14 cellular contexts compared by ENCODE assay signal in genomic region chr7:121286742-121287699, GRCh38. TPM values are rescaled to one million over a fixed set of nuclear protein-coding genes. Genes with fewer than 3 reads are reported as not detected.
DNase-seq lines count a peak whose midpoint lies in the region; ATAC-seq, FAIRE-seq and TF ChIP-seq lines count a peak whose summit lies in the region.
"Had no signal": no experiment of that assay in that cellular context is flagged by ENCODE, and none has a peak within 500 bp of the region (broad histone marks: within the 10 kb centered on the region; RNA-seq: fewer than 3 reads in every experiment).

No MANE protein-coding gene starts in this region.

- no peaks in the 10 kb centered on the region for H4K20me1 ChIP-seq in astrocyte (ENCODE audit: insufficient read depth, low read length)

- peaks cover 13% of the 10 kb centered on the region for H3K4me1 ChIP-seq in astrocyte (ENCODE audit: insufficient read depth, low read length)
- H3K4me1 ChIP-seq: adrenal gland, transverse colon had no signal

- no peaks in the 10 kb centered on the region for H3K36me3 ChIP-seq in astrocyte (ENCODE audit: insufficient read depth, low read length)
- H3K36me3 ChIP-seq: adrenal gland, transverse colon had no signal

- H2AFZ ChIP-seq in astrocyte (ENCODE audit: low read depth, low read length) = no peak overlapping the region

- no peaks in the 10 kb centered on the region for H3K36me3 Mint-ChIP-seq in activated CD4-positive, alpha-beta T cell treated with anti-CD3 and anti-CD28 coated beads for 36 hours (ENCODE audit: low read depth)
- peaks cover 12% of the 10 kb centered on the region for H3K36me3 Mint-ChIP-seq in astrocyte (ENCODE audit: low read depth, unreplicated experiment)
- H3K36me3 Mint-ChIP-seq in stimulated activated memory B cell treated with anti-CD40 and anti-IgM and Interleukin-4, amounts not matched to agents 10 μg/mL and 1 μg/mL and 100 μg/mL, for 72 hours = peaks cover 56% of the 10 kb centered on the region

- no peak overlapping the region for H3K9ac ChIP-seq in astrocyte (ENCODE audit: low read length)

- peaks cover 14% of the 10 kb centered on the region for H3K4me1 Mint-ChIP-seq in activated CD4-positive, alpha-beta T cell treated with anti-CD3 and anti-CD28 coated beads for 36 hours
- peaks cover 16% of the 10 kb centered on the region for H3K4me1 Mint-ChIP-seq in astrocyte (ENCODE audit: low read depth, unreplicated experiment)
- H3K4me1 Mint-ChIP-seq in stimulated activated memory B cell treated with anti-CD40 and anti-IgM and Interleukin-4, amounts not matched to agents 10 μg/mL and 1 μg/mL and 100 μg/mL, for 72 hours = peaks cover 21% of the 10 kb centered on the region

- CTCF ChIA-PET in activated CD4-positive, alpha-beta T cell treated with anti-CD3 and anti-CD28 coated beads for 36 hours (lab: Charles Lee) = no interaction called here

- H3K4me2 ChIP-seq in astrocyte (ENCODE audit: low read length) = peak overlapping the region; percentile 38

- peak; percentile 80 for ATAC-seq in activated CD4-positive, alpha-beta T cell treated with anti-CD3 and anti-CD28 coated beads for 36 hours
- ATAC-seq in stimulated activated memory B cell treated with anti-CD40 and anti-IgM and Interleukin-4, amounts not matched to agents 10 μg/mL and 1 μg/mL and 100 μg/mL, for 72 hours = peak; percentile 43
- ATAC-seq in Right ventricle myocardium inferior (no peak), HG03159 (IDR thresholded peaks at IDR 0.05; ENCODE audit: unreplicated experiment) (no peak)

- H3K4me3 ChIP-seq in astrocyte (ENCODE audit: insufficient read depth, low read depth, low read length) = no peak overlapping the region
- H3K4me3 ChIP-seq: adrenal gland, transverse colon had no signal

- no peaks in the 10 kb centered on the region for H3K79me2 ChIP-seq in astrocyte (ENCODE audit: insufficient read depth, low read length)

- POLR2A ChIA-PET in activated CD4-positive, alpha-beta T cell treated with anti-CD3 and anti-CD28 coated beads for 36 hours (lab: Charles Lee) = no interaction called here

- no peak for TF ChIP-seq CTCF in astrocyte (IDR thresholded peaks at IDR 0.05; ENCODE audit: insufficient read depth, low read depth, low read length)

- no peaks in the 10 kb centered on the region for H3K27me3 ChIP-seq in astrocyte (ENCODE audit: insufficient read depth, low read length)
- H3K27me3 ChIP-seq: adrenal gland, transverse colon had no signal

- no peak overlapping the region for H3K4me3 Mint-ChIP-seq in activated CD4-positive, alpha-beta T cell treated with anti-CD3 and anti-CD28 coated beads for 36 hours
- no peak overlapping the region for H3K4me3 Mint-ChIP-seq in astrocyte (ENCODE audit: unreplicated experiment)
- H3K4me3 Mint-ChIP-seq in stimulated activated memory B cell treated with anti-CD40 and anti-IgM and Interleukin-4, amounts not matched to agents 10 μg/mL and 1 μg/mL and 100 μg/mL, for 72 hours = no peak overlapping the region

- no peak for DNase-seq in activated CD4-positive, alpha-beta T cell treated with anti-CD3 and anti-CD28 coated beads for 36 hours
- no peak for DNase-seq in activated CD4-positive, alpha-beta T cell treated with anti-CD3 and anti-CD28 coated beads, Interleukin-2, amount 50 U/mL, for 4 hours
- peak; percentile 86 for DNase-seq in M059J (ENCODE audit: low read depth)
- DNase-seq in astrocyte (ENCODE audit: low read depth) = peak; percentile 70
- DNase-seq in Right ventricle myocardium inferior (ENCODE audit: missing footprints) = no peak
- no peak for DNase-seq in DMS79 treated with DMSO at 0.1 percent for 48 hours (lab: John Stamatoyannopoulos, UW)
- DNase-seq: adrenal gland, cortex of kidney, MM.1S, transverse colon had no signal

- peaks cover 24% of the 10 kb centered on the region for H3K9me3 Mint-ChIP-seq in activated CD4-positive, alpha-beta T cell treated with anti-CD3 and anti-CD28 coated beads for 36 hours (ENCODE audit: low read depth)
- peaks cover 18% of the 10 kb centered on the region for H3K9me3 Mint-ChIP-seq in astrocyte (ENCODE audit: unreplicated experiment)
- H3K9me3 Mint-ChIP-seq in stimulated activated memory B cell treated with anti-CD40 and anti-IgM and Interleukin-4, amounts not matched to agents 10 μg/mL and 1 μg/mL and 100 μg/mL, for 72 hours = peaks cover 28% of the 10 kb centered on the region

- H3K27ac ChIP-seq in astrocyte (ENCODE audit: low read depth, low read length) = no peak overlapping the region
- H3K27ac ChIP-seq: adrenal gland, transverse colon had no signal

- H3K9me3 ChIP-seq in astrocyte (ENCODE audit: insufficient read depth, low read depth, low read length) = peaks cover 8% of the 10 kb centered on the region

- intact Hi-C loops in activated CD4-positive, alpha-beta T cell treated with anti-CD3 and anti-CD28 coated beads for 36 hours (cut with DNase I, micrococcal nuclease) = no loop called here
- intact Hi-C loops in Right ventricle myocardium inferior (cut with DNase I) = no loop called here

- H3K27ac Mint-ChIP-seq in activated CD4-positive, alpha-beta T cell treated with anti-CD3 and anti-CD28 coated beads for 36 hours = peak overlapping the region; percentile 24
- peak overlapping the region; percentile 51 for H3K27ac Mint-ChIP-seq in astrocyte (ENCODE audit: unreplicated experiment)
- peak overlapping the region; percentile 70 for H3K27ac Mint-ChIP-seq in stimulated activated memory B cell treated with anti-CD40 and anti-IgM and Interleukin-4, amounts not matched to agents 10 μg/mL and 1 μg/mL and 100 μg/mL, for 72 hours

- H3K27me3 Mint-ChIP-seq in activated CD4-positive, alpha-beta T cell treated with anti-CD3 and anti-CD28 coated beads for 36 hours = peaks cover 11% of the 10 kb centered on the region
- no peaks in the 10 kb centered on the region for H3K27me3 Mint-ChIP-seq in astrocyte (ENCODE audit: low read depth, unreplicated experiment)
- no peaks in the 10 kb centered on the region for H3K27me3 Mint-ChIP-seq in stimulated activated memory B cell treated with anti-CD40 and anti-IgM and Interleukin-4, amounts not matched to agents 10 μg/mL and 1 μg/mL and 100 μg/mL, for 72 hours

- peak; percentile 43 for FAIRE-seq in astrocyte (lab: Jason Lieb, UNC)
- FAIRE-seq: GM12891 had no signal

RNA-seq across cellular contexts. Expression of gene WNT16, which starts 41.8 kb away (rescaled TPM):
- total RNA-seq in activated CD4-positive, alpha-beta T cell treated with anti-CD3 and anti-CD28 coated beads for 36 hours = not detected
- total RNA-seq in M059J (2014; rRNA removed; shearing (Covaris generic)) = 0.17 TPM in 1 of 2 replicates, not detected in the other
- total RNA-seq in astrocyte = 0.07 TPM in 1 of 2 replicates, not detected in the other
- total RNA-seq in Right ventricle myocardium inferior = not detected
- total RNA-seq: omental fat pad had no signal

Comparison
In these comparisons a context has a peak if more than half of its experiments do, and no peak if none do; other contexts are left out.
1. ATAC-seq: peak in activated CD4-positive, alpha-beta T cell treated with anti-CD3 and anti-CD28 coated beads for 36 hours (single experiment) and stimulated activated memory B cell treated with anti-CD40 and anti-IgM and Interleukin-4, amounts not matched to agents 10 μg/mL and 1 μg/mL and 100 μg/mL, for 72 hours (single experiment); none in Right ventricle myocardium inferior (single experiment) and HG03159 (single experiment).
2. DNase-seq: peak in M059J (single experiment) and astrocyte (single experiment); none in activated CD4-positive, alpha-beta T cell treated with anti-CD3 and anti-CD28 coated beads for 36 hours (single experiment), activated CD4-positive, alpha-beta T cell treated with anti-CD3 and anti-CD28 coated beads, Interleukin-2, amount 50 U/mL, for 4 hours (0 of 2), Right ventricle myocardium inferior (single experiment) and DMS79 treated with DMSO at 0.1 percent for 48 hours (single experiment).
3. Peak in every context shown above with its lines, with median percentiles within 50 percentile points of each other: H3K27ac Mint-ChIP-seq.